8 cellular contexts compared by ENCODE assay signal in genomic region chr6:138692978-138693909, GRCh38.
DNase-seq lines count a peak whose midpoint lies in the region; ATAC-seq, FAIRE-seq and TF ChIP-seq lines count a peak whose summit lies in the region.

No MANE protein-coding gene starts in this region.

- TF ChIP-seq POLR2A in uterus (IDR thresholded peaks at IDR 0.05): peak in 1 of 2 donors; percentile 32

- DNase-seq in DMS 273 treated with DMSO at 0.1 percent for 48 hours (lab: John Stamatoyannopoulos, UW) (peak; percentile 44), NOMO-1 treated with DMSO at 0.1 percent for 48 hours (lab: John Stamatoyannopoulos, UW; ENCODE audit: unreplicated experiment) (peak; percentile 40), frontal cortex (ENCODE audit: low spot score in 2 of 2) (peak; percentile 67 to 69), nephron progenitor cell (peak; percentile 67), uterus (peak; percentile 34 to 39)
- DNase-seq in activated T-helper 2 cell treated with anti-CD3 and anti-CD28 coated beads, Interferon-gamma antibody, Interleukin-2, Interleukin-4, amounts not matched to agents 10 μg/mL and 5 μg/mL and 100 μg/mL, durations not matched to agents 14 hours and 24 hours and 36 hours (ENCODE audit: low spot score): peak; percentile 31

- peaks cover 61% of the 10 kb centered on the region for H3K27me3 Mint-ChIP-seq in activated T-helper 2 cell treated with anti-CD3 and anti-CD28 coated beads, Interferon-gamma antibody, Interleukin-2, Interleukin-4, amounts not matched to agents 10 μg/mL and 5 μg/mL and 100 μg/mL, durations not matched to agents 14 hours and 24 hours and 36 hours (ENCODE audit: low read depth)
- H3K27me3 Mint-ChIP-seq in nephron progenitor cell (ENCODE audit: low read depth, poor library complexity): peaks cover 19% of the 10 kb centered on the region

- no peak overlapping the region for H3K27ac Mint-ChIP-seq in activated T-helper 2 cell treated with anti-CD3 and anti-CD28 coated beads, Interferon-gamma antibody, Interleukin-2, Interleukin-4, amounts not matched to agents 10 μg/mL and 5 μg/mL and 100 μg/mL, durations not matched to agents 14 hours and 24 hours and 36 hours
- H3K27ac Mint-ChIP-seq in nephron progenitor cell: no peak overlapping the region

- H3K4me1 Mint-ChIP-seq in activated T-helper 2 cell treated with anti-CD3 and anti-CD28 coated beads, Interferon-gamma antibody, Interleukin-2, Interleukin-4, amounts not matched to agents 10 μg/mL and 5 μg/mL and 100 μg/mL, durations not matched to agents 14 hours and 24 hours and 36 hours (ENCODE audit: low read depth): peaks cover 9% of the 10 kb centered on the region
- peaks cover 17% of the 10 kb centered on the region for H3K4me1 Mint-ChIP-seq in nephron progenitor cell

- H3K4me3 ChIP-seq in uterus: peak overlapping the region; percentile 22 to 76

- peak overlapping the region; percentile 42 to 65 for H3K27ac ChIP-seq in uterus

- H3K27me3 ChIP-seq in uterus: no peaks in the 10 kb centered on the region

- no peaks in the 10 kb centered on the region for H3K36me3 Mint-ChIP-seq in activated T-helper 2 cell treated with anti-CD3 and anti-CD28 coated beads, Interferon-gamma antibody, Interleukin-2, Interleukin-4, amounts not matched to agents 10 μg/mL and 5 μg/mL and 100 μg/mL, durations not matched to agents 14 hours and 24 hours and 36 hours (ENCODE audit: low read depth)
- peaks cover 15% of the 10 kb centered on the region for H3K36me3 Mint-ChIP-seq in nephron progenitor cell (ENCODE audit: low read depth)

- peak overlapping the region; percentile 84 for H3K4me3 Mint-ChIP-seq in activated T-helper 2 cell treated with anti-CD3 and anti-CD28 coated beads, Interferon-gamma antibody, Interleukin-2, Interleukin-4, amounts not matched to agents 10 μg/mL and 5 μg/mL and 100 μg/mL, durations not matched to agents 14 hours and 24 hours and 36 hours (ENCODE audit: low read depth)
- H3K4me3 Mint-ChIP-seq in nephron progenitor cell: peak overlapping the region; percentile 90

- intact Hi-C loops in activated T-helper 2 cell treated with anti-CD3 and anti-CD28 coated beads, Interferon-gamma antibody, Interleukin-2, Interleukin-4, amounts not matched to agents 10 μg/mL and 5 μg/mL and 100 μg/mL, durations not matched to agents 14 hours and 24 hours and 36 hours (cut with micrococcal nuclease): loop anchor here (2.0 to 5.0 kb wide), 3 partner anchors 36 to 101 kb away; partner anchors contain the start of gene CCDC28A
- intact Hi-C loops in uterus (cut with DNase I; ENCODE audit: low total_unique reads): no loop called here

- no peaks in the 10 kb centered on the region for H3K9me3 Mint-ChIP-seq in activated T-helper 2 cell treated with anti-CD3 and anti-CD28 coated beads, Interferon-gamma antibody, Interleukin-2, Interleukin-4, amounts not matched to agents 10 μg/mL and 5 μg/mL and 100 μg/mL, durations not matched to agents 14 hours and 24 hours and 36 hours
- H3K9me3 Mint-ChIP-seq in nephron progenitor cell: peaks cover 5% of the 10 kb centered on the region

- TF ChIP-seq CTCF in nephron progenitor cell (IDR thresholded peaks at IDR 0.05) (no peak), uterus (IDR thresholded peaks at IDR 0.05) (no peak)

- no peak for FAIRE-seq in frontal cortex (lab: Jason Lieb, UNC)

- no peaks in the 10 kb centered on the region for H3K4me1 ChIP-seq in uterus

- peak; percentile 46 for ATAC-seq in GM19467 (IDR thresholded peaks at IDR 0.05; ENCODE audit: unreplicated experiment)
- ATAC-seq in HG03469 (IDR thresholded peaks at IDR 0.05; ENCODE audit: unreplicated experiment): peak; percentile 34

- H3K36me3 ChIP-seq in uterus: no peaks in the 10 kb centered on the region

- H3K9me3 ChIP-seq in uterus: no peaks in the 10 kb centered on the region

Comparison
In these comparisons a context has a peak if more than half of its experiments do, and no peak if none do; other contexts are left out.
1. Peak in every context shown above with its lines: DNase-seq, ATAC-seq, H3K4me3 ChIP-seq and H3K27ac ChIP-seq.